In the genomic region with DNA sequence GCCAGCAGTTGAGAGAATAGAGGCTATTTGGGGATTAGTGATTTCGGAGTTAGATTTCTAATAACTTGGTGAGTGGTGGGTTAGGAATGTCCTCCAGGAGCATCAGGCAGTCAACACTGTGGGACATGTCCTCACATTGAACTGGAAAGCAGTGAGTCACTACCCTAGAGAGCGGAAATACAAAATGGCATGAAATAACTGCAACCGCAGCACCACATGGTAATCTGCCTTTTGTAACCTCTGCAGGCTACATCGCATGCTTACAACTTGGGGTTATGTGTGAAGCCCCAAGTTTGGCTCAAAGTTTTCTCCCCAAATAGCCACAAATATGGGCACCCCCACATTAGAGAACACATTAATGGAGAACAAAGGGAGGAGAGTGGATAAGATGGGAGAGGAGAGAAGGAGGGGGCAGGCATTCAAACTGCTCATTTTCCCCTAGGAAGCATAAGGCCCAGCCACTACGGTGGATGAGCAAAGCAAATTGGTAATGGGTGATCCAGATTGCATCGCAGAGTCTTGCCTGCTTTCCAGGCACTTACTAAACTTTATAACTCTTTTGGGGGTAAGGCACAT, we compare ENCODE assay signal across 11 cellular contexts. TPM values are rescaled to one million over a fixed set of nuclear protein-coding genes. Genes with fewer than 3 reads are reported as not detected.
DNase-seq lines count a peak whose midpoint lies in the region; ATAC-seq and TF ChIP-seq lines count a peak whose summit lies in the region.
"Had no signal": no experiment of that assay in that cellular context is flagged by ENCODE, and none has a peak within 500 bp of the region (broad histone marks: within the 10 kb centered on the region; RNA-seq: fewer than 3 reads in every experiment).

No MANE protein-coding gene starts in this region.

- DNase-seq in Right ventricle myocardium inferior (ENCODE audit: missing footprints) (no peak), cardiac septum (ENCODE audit: low spot score) (no peak), astrocyte of the spinal cord (ENCODE audit: low read depth, low spot score) (peak; percentile 98), right cardiac atrium (no peak), DMS79 (lab: John Stamatoyannopoulos, UW) (no peak), NK-92 (lab: John Stamatoyannopoulos, UW; ENCODE audit: unreplicated experiment) (no peak)
- DNase-seq in activated naive CD4-positive, alpha-beta T cell treated with Interleukin-2 at 50 U/mL for 16 hours, result no peak
- no peak for DNase-seq in activated naive CD8-positive, alpha-beta T cell treated with anti-CD3 and anti-CD28 coated beads, Interleukin-2, amount 50 U/mL, for 24 hours

- H3K4me1 Mint-ChIP-seq in activated naive CD8-positive, alpha-beta T cell treated with anti-CD3 and anti-CD28 coated beads, Interleukin-2, amount 50 U/mL, for 24 hours, result no peaks in the 10 kb centered on the region

- no peaks in the 10 kb centered on the region for H3K36me3 Mint-ChIP-seq in activated naive CD8-positive, alpha-beta T cell treated with anti-CD3 and anti-CD28 coated beads, Interleukin-2, amount 50 U/mL, for 24 hours (ENCODE audit: low read depth)
- H3K36me3 Mint-ChIP-seq: activated naive CD4-positive, alpha-beta T cell treated with anti-CD3 and anti-CD28 coated beads, Interleukin-2, amount 50 U/mL, for 24 hours had no signal

- in situ Hi-C loops in astrocyte of the spinal cord (cut with HindIII; ENCODE audit: low sequenced_read_pairs), result no loop called here

- no peak overlapping the region for H3K4me3 Mint-ChIP-seq in activated naive CD8-positive, alpha-beta T cell treated with anti-CD3 and anti-CD28 coated beads, Interleukin-2, amount 50 U/mL, for 24 hours
- H3K4me3 Mint-ChIP-seq: activated naive CD4-positive, alpha-beta T cell treated with anti-CD3 and anti-CD28 coated beads, Interleukin-2, amount 50 U/mL, for 24 hours had no signal

- no peaks in the 10 kb centered on the region for H3K4me1 ChIP-seq in right cardiac atrium (ENCODE audit: control insufficient read depth, insufficient read depth, low read length)

- no peaks in the 10 kb centered on the region for H3K9me3 ChIP-seq in right cardiac atrium (ENCODE audit: control insufficient read depth, low read length)
- H3K9me3 ChIP-seq: BLaER1 treated with 17β-estradiol and CSF1 and Interleukin-3, amounts not matched to agents 10 nM and 100 nM; Peyer's patch had no signal

- H3K4me3 ChIP-seq in astrocyte of the spinal cord (ENCODE audit: low read depth, low read length) (no peak overlapping the region), right cardiac atrium (ENCODE audit: low read length) (no peak overlapping the region)
- H3K4me3 ChIP-seq: BLaER1 treated with 17β-estradiol and CSF1 and Interleukin-3, amounts not matched to agents 10 nM and 100 nM; Peyer's patch had no signal

- no peak overlapping the region for H3K27ac Mint-ChIP-seq in activated naive CD8-positive, alpha-beta T cell treated with anti-CD3 and anti-CD28 coated beads, Interleukin-2, amount 50 U/mL, for 24 hours
- H3K27ac Mint-ChIP-seq: activated naive CD4-positive, alpha-beta T cell treated with anti-CD3 and anti-CD28 coated beads, Interleukin-2, amount 50 U/mL, for 24 hours had no signal

- 70% methylated on average over 6 of the region's 6 CpGs for WGBS in right cardiac atrium

- no peak for TF ChIP-seq CTCF in astrocyte of the spinal cord (IDR thresholded peaks at IDR 0.05; ENCODE audit: low read depth, low read length)

- peak; percentile 70 for ATAC-seq in Right ventricle myocardium inferior
- ATAC-seq in right cardiac atrium, result peak; percentile 58 to 66
- no peak for ATAC-seq in activated naive CD8-positive, alpha-beta T cell treated with anti-CD3 and anti-CD28 coated beads, Interleukin-2, amount 50 U/mL, for 24 hours

- intact Hi-C loops in Right ventricle myocardium inferior (cut with DNase I), result no loop called here
- intact Hi-C loops in cardiac septum (cut with DNase I), result no loop called here
- intact Hi-C loops in right cardiac atrium (cut with DNase I), result no loop called here

- no peaks in the 10 kb centered on the region for H3K27me3 ChIP-seq in right cardiac atrium (ENCODE audit: control insufficient read depth, insufficient read depth)
- H3K27me3 ChIP-seq: BLaER1 treated with 17β-estradiol and CSF1 and Interleukin-3, amounts not matched to agents 10 nM and 100 nM; Peyer's patch had no signal

- peaks cover 20% of the 10 kb centered on the region for H3K27me3 Mint-ChIP-seq in activated naive CD8-positive, alpha-beta T cell treated with anti-CD3 and anti-CD28 coated beads, Interleukin-2, amount 50 U/mL, for 24 hours

- H3K27ac ChIP-seq in right cardiac atrium (ENCODE audit: low read length), result no peak overlapping the region
- H3K27ac ChIP-seq: BLaER1 treated with 17β-estradiol and CSF1 and Interleukin-3, amounts not matched to agents 10 nM and 100 nM; Peyer's patch had no signal

- H3K9me3 Mint-ChIP-seq in activated naive CD8-positive, alpha-beta T cell treated with anti-CD3 and anti-CD28 coated beads, Interleukin-2, amount 50 U/mL, for 24 hours, result no peaks in the 10 kb centered on the region
- H3K9me3 Mint-ChIP-seq: activated naive CD4-positive, alpha-beta T cell treated with anti-CD3 and anti-CD28 coated beads, Interleukin-2, amount 50 U/mL, for 24 hours had no signal

RNA-seq across cellular contexts. Expression of a gene that starts 22.0 kb away (rescaled TPM):
- total RNA-seq in Right ventricle myocardium inferior, result 17.0 TPM
- 22.8 TPM for total RNA-seq in cardiac septum
- total RNA-seq in right cardiac atrium, result 10 to 100 TPM; 15.8 to 22.6 (median 20.5) TPM
- polyA plus RNA-seq in right cardiac atrium, result 7.4 TPM
